In the genomic region with DNA sequence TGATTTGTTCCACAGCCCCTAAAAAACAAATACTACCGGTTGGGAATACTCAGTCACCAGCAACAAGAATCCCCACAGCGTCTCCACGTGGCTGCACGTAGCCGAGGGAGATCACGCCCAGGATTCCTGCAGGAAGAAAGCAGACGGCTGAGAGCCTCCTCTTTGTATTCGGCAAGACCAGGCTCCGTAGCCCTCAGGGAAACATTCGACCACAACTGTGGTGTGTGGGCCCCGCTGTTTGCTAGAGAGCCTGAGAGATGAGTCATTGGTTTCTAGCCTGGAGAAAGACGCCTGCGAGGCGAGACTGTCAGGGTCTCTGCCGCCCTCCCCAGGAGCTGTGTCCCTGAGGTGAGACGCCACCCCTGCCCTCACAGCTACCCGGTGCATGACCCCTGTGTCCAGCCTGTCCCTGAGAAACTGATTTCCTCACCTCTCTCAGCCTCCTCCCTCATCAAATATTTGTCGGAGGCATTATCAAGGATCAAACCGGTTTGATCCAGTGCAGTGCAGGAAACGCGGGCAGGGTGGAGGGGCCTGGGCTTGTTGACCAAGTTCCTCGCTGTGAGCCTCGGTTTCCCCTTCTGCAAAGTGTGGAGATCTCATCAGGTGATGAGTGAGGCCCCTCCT, we compare ENCODE assay signal across 9 cellular contexts. TPM values are rescaled to one million over a fixed set of nuclear protein-coding genes. Genes with fewer than 3 reads are reported as not detected.
DNase-seq lines count a peak whose midpoint lies in the region; ATAC-seq, FAIRE-seq and TF ChIP-seq lines count a peak whose summit lies in the region.
"Had no signal": no experiment of that assay in that cellular context is flagged by ENCODE, and none has a peak within 500 bp of the region (broad histone marks: within the 10 kb centered on the region; RNA-seq: fewer than 3 reads in every experiment).

No MANE protein-coding gene starts in this region.

- H3K9me3 ChIP-seq in HCT116 (ENCODE audit: control insufficient read depth in 1 of 2, insufficient read depth in 1 of 2, low read depth in 1 of 2, low read length in 2 of 2) (no peaks in the 10 kb centered on the region), pancreas (no peaks in the 10 kb centered on the region)

- H3K9me2 ChIP-seq in HCT116 (ENCODE audit: insufficient read depth), result no peaks in the 10 kb centered on the region

- intact Hi-C loops in HCT116 (cut with micrococcal nuclease) (loop anchor here (10.0 kb wide), 1 partner anchor 354 kb away; no protein-coding TSS in a partner anchor), pancreas (cut with DNase I) (no loop called here)

- peak overlapping the region; percentile 94 for H3K27ac ChIP-seq in HCT116 (ENCODE audit: low read depth, low read length)
- no peak overlapping the region for H3K27ac ChIP-seq in pancreas
- H3K27ac ChIP-seq: SK-N-MC had no signal

- H3K4me3 ChIP-seq in HCT116 (replicated peaks in 1 of 2; ENCODE audit: low read depth in 1 of 2, low read length in 2 of 2), result peak overlapping the region; percentile 34 to 39
- peak overlapping the region in 1 of 4 donors; percentile 7 for H3K4me3 ChIP-seq in pancreas
- H3K4me3 ChIP-seq: SK-N-MC had no signal

- H3K36me3 ChIP-seq in HCT116 (ENCODE audit: control insufficient read depth in 1 of 2, insufficient read depth in 2 of 2, low read length in 2 of 2) (no peaks in the 10 kb centered on the region), pancreas (no peaks in the 10 kb centered on the region)

- ATAC-seq in HCT116, result peak; percentile 73
- ATAC-seq in pancreas, result peak in 3 of 4 donors; percentile 65 to 78 (median 71)
- ATAC-seq in GM19467 (IDR thresholded peaks at IDR 0.05; ENCODE audit: unreplicated experiment), result no peak

- CTCF ChIA-PET in HCT116 (lab: Charles Lee), result interaction anchor here (0.6 to 2.2 kb wide), 4 partner anchors 8 to 185 kb away, joined by 3 to 10 read pairs (median 4); no protein-coding TSS in a partner anchor

- no TSS peak for BruUV-seq in HCT116 (replicated peaks; lab: Mats Ljungman, UMichigan)

- POLR2A ChIA-PET in HCT116 (lab: Charles Lee), result interaction anchor here (1.5 to 3.5 kb wide), 2 partner anchors 16 to 49 kb away, joined by 3 to 35 read pairs; a partner anchor contains a TSS

- H2AFZ ChIP-seq in HCT116 (ENCODE audit: low read depth, low read length, poor library complexity, severe bottlenecking), result peak overlapping the region; percentile 8

- H3K79me2 ChIP-seq in HCT116 (ENCODE audit: insufficient read depth, low read length), result no peaks in the 10 kb centered on the region

- no peak for TF ChIP-seq CTCF in HCT116 (IDR thresholded peaks at IDR 0.05 in 2 of 3, conservative IDR thresholded peaks at IDR 0.05 in 1 of 3; ENCODE audit: borderline replicate concordance in 1 of 3, insufficient read depth in 1 of 3, low read depth in 2 of 3, low read length in 2 of 3)
- TF ChIP-seq CTCF in pancreas (IDR thresholded peaks at IDR 0.05), result no peak

- peak; percentile 94 for DNase-seq in Daoy (ENCODE audit: low read depth)
- peak; percentile 75 for DNase-seq in HCT116 (ENCODE audit: low read depth, low spot score)
- DNase-seq in NOMO-1 (lab: John Stamatoyannopoulos, UW; ENCODE audit: unreplicated experiment in 2 of 2), result peak; percentile 75 to 77
- peak; percentile 74 for DNase-seq in activated CD8-positive, alpha-beta memory T cell treated with anti-CD3 and anti-CD28 coated beads, Interleukin-2, amount 50 U/mL, for 4 hours
- DNase-seq in erythroblast (lab: John Stamatoyannopoulos, UW), result peak; percentile 26 to 44
- DNase-seq in pancreas, result no peak
- no peak for DNase-seq in NCI-H524 (lab: John Stamatoyannopoulos, UW)

- FAIRE-seq in pancreas (lab: Jason Lieb, UNC), result no peak

- H4K20me1 ChIP-seq in HCT116 (ENCODE audit: insufficient read depth), result no peaks in the 10 kb centered on the region

- H3K4me1 ChIP-seq in HCT116 (ENCODE audit: control insufficient read depth in 1 of 2, insufficient read depth in 2 of 2, low read length in 2 of 2), result peaks cover 39 to 57% of the 10 kb centered on the region in 2 experiments
- H3K4me1 ChIP-seq in pancreas, result no peaks in the 10 kb centered on the region

- H3K27me3 ChIP-seq in HCT116 (ENCODE audit: insufficient read depth, low read length) (no peaks in the 10 kb centered on the region), pancreas (no peaks in the 10 kb centered on the region)

- H3K9ac ChIP-seq in HCT116 (ENCODE audit: low read length), result peak overlapping the region; percentile 60

- peak overlapping the region; percentile 79 for H3K4me2 ChIP-seq in HCT116 (ENCODE audit: low read length)

- TF ChIP-seq POLR2A in HCT116 (IDR thresholded peaks at IDR 0.05; ENCODE audit: borderline replicate concordance, extremely low read depth, insufficient read depth, insufficient read length) (no peak), erythroblast (IDR thresholded peaks at IDR 0.05; ENCODE audit: low read length) (no peak)

- RAD21 ChIA-PET in HCT116 (lab: Charles Lee; ENCODE audit: low non-redundant PET in 1 of 2, low total read pairs in 2 of 2, uncharacterized antibody in 2 of 2, unreplicated experiment in 2 of 2), result no interaction called here

- no peak for TF ChIP-seq RAD21 in HCT116 (IDR thresholded peaks at IDR 0.05; ENCODE audit: low read depth)

- 45 to 50% methylated on average over 23 of the region's 23 CpGs for WGBS in pancreas, 2 donors

TF ChIP-seq in HCT116, 20 proteins besides CTCF, POLR2A, EP300 and RAD21:
- TF ChIP-seq YY1 (IDR thresholded peaks at IDR 0.05; ENCODE audit: extremely low read depth, insufficient replicate concordance, low read depth, low read length) (no peak), ZFX (IDR thresholded peaks at IDR 0.05) (0 out of 2 replicates have a peak, but pooled peaks have one; percentile 26), TCF7L2 (IDR thresholded peaks at IDR 0.05; ENCODE audit: borderline replicate concordance, extremely low read depth, insufficient read depth, insufficient read length) (peak; percentile 23), POLR2AphosphoS5 (IDR thresholded peaks at IDR 0.05; ENCODE audit: low read depth, low read length) (peak; percentile 62), SP1 (IDR thresholded peaks at IDR 0.05; ENCODE audit: low read depth) (no peak)
TF ChIP-seq in HCT116: peak in this region for 3.

RNA-seq across cellular contexts. Expression of a gene that starts 4.7 kb away (rescaled TPM):
- not detected in 2 replicates for total RNA-seq in Daoy (2014; rRNA removed; shearing (Covaris generic))
- total RNA-seq in HCT116 (2021; ENCODE audit: unreplicated experiment) (4.1 TPM), pancreas (10 to 100 TPM in 1 of 6 donors, 1 to 10 TPM in 1, not detected in 4; 1.7 to 15.7 TPM)
- 7.1 and 14.8 TPM in 2 replicates for polyA plus RNA-seq in HCT116 (2012)
- 1 to 10 TPM in 1 of 2 donors, under 1 TPM in 1; 0.42 to 1.3 TPM for polyA plus RNA-seq in pancreas

RNA-seq across cellular contexts. Expression of a gene that starts 20.7 kb away (rescaled TPM):
- 92.5 and 151 TPM in 2 replicates for total RNA-seq in Daoy (2014; rRNA removed; shearing (Covaris generic))
- total RNA-seq in HCT116 (2021; ENCODE audit: unreplicated experiment) (43.0 TPM), pancreas (10 to 100 TPM; 12.4 to 26.6 (median 20.4) TPM)
- 31.9 and 39.3 TPM in 2 replicates for polyA plus RNA-seq in HCT116 (2012)
- 10 to 100 TPM; 23.5 to 39.8 TPM for polyA plus RNA-seq in pancreas

RNA-seq across cellular contexts. Expression of a gene that starts 27.0 kb away (rescaled TPM):
- total RNA-seq in Daoy (2014; rRNA removed; shearing (Covaris generic)), result 17.2 and 24.2 TPM in 2 replicates
- total RNA-seq in HCT116 (2021; ENCODE audit: unreplicated experiment), result 15.7 TPM
- polyA plus RNA-seq in HCT116 (2012), result 13.0 and 15.2 TPM in 2 replicates
- total RNA-seq in pancreas, result 1 to 10 TPM; 3.7 to 7.1 (median 5.1) TPM
- 1 to 10 TPM; 3.3 to 8.4 TPM for polyA plus RNA-seq in pancreas

RNA-seq across cellular contexts. Expression of a gene that starts 48.5 kb away (rescaled TPM):
- 106 and 129 TPM in 2 replicates for total RNA-seq in Daoy (2014; rRNA removed; shearing (Covaris generic))
- total RNA-seq in HCT116 (2021; ENCODE audit: unreplicated experiment) (313 TPM), pancreas (100 to 1,000 TPM in 4 of 6 donors, 10 to 100 TPM in 2; 70.2 to 120 (median 108) TPM)
- 245 and 276 TPM in 2 replicates for polyA plus RNA-seq in HCT116 (2012)
- 100 to 1,000 TPM in 1 of 2 donors, 10 to 100 TPM in 1; 85.2 to 178 TPM for polyA plus RNA-seq in pancreas

Comparison
In these comparisons a context has a peak if more than half of its experiments do, and no peak if none do; other contexts are left out.
1. DNase-seq: peak in Daoy (single experiment), HCT116 (single experiment), NOMO-1 (2 of 2), activated CD8-positive, alpha-beta memory T cell treated with anti-CD3 and anti-CD28 coated beads, Interleukin-2, amount 50 U/mL, for 4 hours (single experiment) and erythroblast (2 of 2); none in pancreas (0 of 6) and NCI-H524 (0 of 2).